ENCODE assay signal across 19 cellular contexts in genomic region chr20:58751956-58752355, GRCh38. TPM values are rescaled to one million over a fixed set of nuclear protein-coding genes. Genes with fewer than 3 reads are reported as not detected.
A peak's percentile ranks its signal among the peaks of the same experiment; 100 is the strongest.
DNase-seq lines count a peak whose midpoint lies in the region; ATAC-seq, FAIRE-seq and TF ChIP-seq lines count a peak whose summit lies in the region.
"Had no signal": no experiment of that assay in that cellular context is flagged by ENCODE, and none has a peak within 500 bp of the region (broad histone marks: within the 10 kb centered on the region; RNA-seq: fewer than 3 reads in every experiment).

No MANE protein-coding gene starts in this region.

- H3K4me1 ChIP-seq in H1 (replicated peaks in 1 of 4; ENCODE audit: control insufficient read depth in 3 of 4, insufficient read depth in 4 of 4, low read length in 3 of 4) = peaks cover 0 to 27% (median 17%) of the 10 kb centered on the region in 4 experiments; a peak in 6 of 7 replicates
- peaks cover 22% of the 10 kb centered on the region for H3K4me1 ChIP-seq in GM23338 (ENCODE audit: insufficient read depth)
- H3K4me1 ChIP-seq: BE2C had no signal

- H3K9me2 ChIP-seq in GM23338 (ENCODE audit: insufficient read depth) = peaks cover 28% of the 10 kb centered on the region; the same call in 1 of the 2 replicates

- no peak for ATAC-seq in activated naive CD8-positive, alpha-beta T cell treated with anti-CD3 and anti-CD28 coated beads, Interleukin-2, amount 10 ng/mL, durations not matched to agents 7 days and 5 days (ENCODE audit: low read depth)
- ATAC-seq in activated naive CD8-positive, alpha-beta T cell treated with anti-CD3 and anti-CD28 coated beads, Interleukin-2, amount 50 U/mL, for 24 hours = no peak
- ATAC-seq in GM23338 = no peak

- 0 out of 2 replicates have a peak overlapping the region, but pooled peaks have one; percentile 9 for H3K18ac ChIP-seq in H1 (ENCODE audit: extremely low read depth, low read length)

- H3K27me3 Mint-ChIP-seq in activated naive CD8-positive, alpha-beta T cell treated with anti-CD3 and anti-CD28 coated beads, Interleukin-2, amount 10 ng/mL, durations not matched to agents 7 days and 5 days = peaks cover 11% of the 10 kb centered on the region
- H3K27me3 Mint-ChIP-seq in activated naive CD8-positive, alpha-beta T cell treated with anti-CD3 and anti-CD28 coated beads, Interleukin-2, amount 50 U/mL, for 24 hours = peaks cover 31% of the 10 kb centered on the region
- H3K27me3 Mint-ChIP-seq in osteocyte (ENCODE audit: unreplicated experiment) = peaks cover 42% of the 10 kb centered on the region
- peaks cover 27% of the 10 kb centered on the region for H3K27me3 Mint-ChIP-seq in GM23338 (ENCODE audit: insufficient read depth, low read depth, poor library complexity)

- no peak for TF ChIP-seq RAD21 in H1 (IDR thresholded peaks at IDR 0.05 in 1 of 2, conservative IDR thresholded peaks at IDR 0.05 in 1 of 2; ENCODE audit: low read depth in 2 of 2, low read length in 2 of 2)

- H2BK12ac ChIP-seq in H1 (ENCODE audit: low read depth, low read length) = peak overlapping the region; percentile 96; the same call in 1 of the 2 replicates

- H4K20me1 ChIP-seq in H1 (replicated peaks in 1 of 2; ENCODE audit: control insufficient read depth in 1 of 2, insufficient read depth in 2 of 2, low read length in 2 of 2) (no peaks in the 10 kb centered on the region), GM23338 (replicated peaks; ENCODE audit: insufficient read depth) (no peaks in the 10 kb centered on the region)

- no peak overlapping the region for H3K23ac ChIP-seq in H1 (ENCODE audit: insufficient read length)

- no peak for DNase-seq in activated naive CD8-positive, alpha-beta T cell treated with anti-CD3 and anti-CD28 coated beads, Interleukin-2, amount 10 ng/mL, durations not matched to agents 7 days and 5 days
- DNase-seq in activated naive CD8-positive, alpha-beta T cell treated with anti-CD3 and anti-CD28 coated beads, Interleukin-2, amount 50 U/mL, for 24 hours = no peak
- DNase-seq in H1 (ENCODE audit: low read depth in 1 of 2, low spot score in 2 of 2) (peak in 1 of 2 experiments; percentile 39), osteocyte (ENCODE audit: extremely low spot score, unreplicated experiment) (peak; percentile 76), GM23338 (ENCODE audit: low spot score) (no peak), GM10266 (ENCODE audit: extremely low spot score) (no peak)
- DNase-seq in activated naive CD4-positive, alpha-beta T cell (lab: John Stamatoyannopoulos, UW) = no peak
- DNase-seq: BE2C; CD4-positive, alpha-beta memory T cell; DMS153; DMS79 treated with DMSO at 0.1 percent for 48 hours; EL; H7 had no signal

- no peak for TF ChIP-seq EP300 in H1 (IDR thresholded peaks at IDR 0.05; ENCODE audit: borderline replicate concordance in 1 of 2, low read depth in 2 of 2, low read length in 2 of 2)

- H2BK15ac ChIP-seq in H1 (ENCODE audit: low read length) = peak overlapping the region; percentile 90; the same call in 1 of the 2 replicates

- H3K27me3 ChIP-seq in H1 (replicated peaks in 1 of 4; ENCODE audit: control insufficient read depth in 3 of 4, extremely low read depth in 1 of 4, insufficient read depth in 3 of 4, low read length in 3 of 4) = peaks cover 0 to 40% (median 15%) of the 10 kb centered on the region in 4 experiments; a peak in 5 of 7 replicates
- peaks cover 4% of the 10 kb centered on the region; the same call in 1 of the 2 replicates for H3K27me3 ChIP-seq in GM23338 (ENCODE audit: insufficient read depth)

- TF ChIP-seq CTCF in H1 (IDR thresholded peaks at IDR 0.05; ENCODE audit: control extremely low read depth in 1 of 3, insufficient read depth in 1 of 3, low read depth in 1 of 3, low read length in 3 of 3) (no peak), osteocyte (IDR thresholded peaks at IDR 0.05) (no peak), GM23338 (conservative IDR thresholded peaks at IDR 0.05; ENCODE audit: low read depth in 2 of 2) (no peak), GM10266 (IDR thresholded peaks at IDR 0.05; ENCODE audit: control insufficient read depth, insufficient read depth, low read depth, missing control alignments) (no peak)

- H3K9me3 ChIP-seq in H1 (ENCODE audit: insufficient read depth in 2 of 2, low read depth in 1 of 2, low read length in 1 of 2) = no peaks in the 10 kb centered on the region
- H3K9me3 ChIP-seq: BE2C had no signal

- no peaks in the 10 kb centered on the region for H3K79me2 ChIP-seq in H1 (ENCODE audit: control insufficient read depth in 1 of 2, insufficient read depth in 2 of 2, low read length in 2 of 2)
- no peaks in the 10 kb centered on the region for H3K79me2 ChIP-seq in GM23338 (replicated peaks; ENCODE audit: insufficient read depth)

- peaks cover 6% of the 10 kb centered on the region; the same call in 1 of the 2 replicates for H3F3A ChIP-seq in GM23338 (replicated peaks; ENCODE audit: low read depth)

- no peak overlapping the region for H3K4me3 ChIP-seq in H1 (ENCODE audit: extremely low read depth in 1 of 4, insufficient read depth in 2 of 4, low read depth in 3 of 4, low read length in 4 of 4)
- H3K4me3 ChIP-seq in GM23338 = no peak overlapping the region

- no peak overlapping the region for H4K8ac ChIP-seq in H1 (ENCODE audit: extremely low read depth, insufficient read depth, low read length)

- H2BK20ac ChIP-seq in H1 (ENCODE audit: low read length) = peak overlapping the region; percentile 99

- peak overlapping the region; percentile 11 for H3K27ac Mint-ChIP-seq in activated naive CD8-positive, alpha-beta T cell treated with anti-CD3 and anti-CD28 coated beads, Interleukin-2, amount 10 ng/mL, durations not matched to agents 7 days and 5 days
- H3K27ac Mint-ChIP-seq in activated naive CD8-positive, alpha-beta T cell treated with anti-CD3 and anti-CD28 coated beads, Interleukin-2, amount 50 U/mL, for 24 hours = no peak overlapping the region
- H3K27ac Mint-ChIP-seq in osteocyte (ENCODE audit: unreplicated experiment) (no peak overlapping the region), GM23338 (no peak overlapping the region)
- H3K27ac Mint-ChIP-seq: IgD-negative memory B cell had no signal

- no peaks in the 10 kb centered on the region for H3K9me3 Mint-ChIP-seq in activated naive CD8-positive, alpha-beta T cell treated with anti-CD3 and anti-CD28 coated beads, Interleukin-2, amount 10 ng/mL, durations not matched to agents 7 days and 5 days
- H3K9me3 Mint-ChIP-seq in activated naive CD8-positive, alpha-beta T cell treated with anti-CD3 and anti-CD28 coated beads, Interleukin-2, amount 50 U/mL, for 24 hours = no peaks in the 10 kb centered on the region
- no peaks in the 10 kb centered on the region for H3K9me3 Mint-ChIP-seq in osteocyte (ENCODE audit: unreplicated experiment)
- no peaks in the 10 kb centered on the region; the same call in 2 of the 3 replicates for H3K9me3 Mint-ChIP-seq in GM23338
- H3K9me3 Mint-ChIP-seq: CD4-positive, alpha-beta memory T cell; IgD-negative memory B cell had no signal

- no peak overlapping the region for H2BK120ac ChIP-seq in H1 (replicated peaks; ENCODE audit: low read depth, low read length)

- peak overlapping the region; percentile 79; the same call in 1 of the 2 replicates for H2BK5ac ChIP-seq in H1 (ENCODE audit: low read depth, low read length)

- H3K4me1 Mint-ChIP-seq in activated naive CD8-positive, alpha-beta T cell treated with anti-CD3 and anti-CD28 coated beads, Interleukin-2, amount 10 ng/mL, durations not matched to agents 7 days and 5 days = peaks cover 4% of the 10 kb centered on the region
- no peaks in the 10 kb centered on the region for H3K4me1 Mint-ChIP-seq in activated naive CD8-positive, alpha-beta T cell treated with anti-CD3 and anti-CD28 coated beads, Interleukin-2, amount 50 U/mL, for 24 hours
- H3K4me1 Mint-ChIP-seq in osteocyte (ENCODE audit: unreplicated experiment) (no peaks in the 10 kb centered on the region), GM23338 (peaks cover 40% of the 10 kb centered on the region)
- H3K4me1 Mint-ChIP-seq: CD4-positive, alpha-beta memory T cell; IgD-negative memory B cell had no signal

- H3K56ac ChIP-seq in H1 (replicated peaks; ENCODE audit: insufficient read length, low read depth, low read length) = no peak overlapping the region

- H2AFZ ChIP-seq in H1 (ENCODE audit: low read length) (no peak overlapping the region), GM23338 (no peak overlapping the region)

- no peaks in the 10 kb centered on the region for H3K36me3 Mint-ChIP-seq in activated naive CD8-positive, alpha-beta T cell treated with anti-CD3 and anti-CD28 coated beads, Interleukin-2, amount 10 ng/mL, durations not matched to agents 7 days and 5 days
- no peaks in the 10 kb centered on the region for H3K36me3 Mint-ChIP-seq in activated naive CD8-positive, alpha-beta T cell treated with anti-CD3 and anti-CD28 coated beads, Interleukin-2, amount 50 U/mL, for 24 hours (ENCODE audit: low read depth)
- H3K36me3 Mint-ChIP-seq in osteocyte (ENCODE audit: unreplicated experiment) (no peaks in the 10 kb centered on the region), GM23338 (ENCODE audit: low read depth) (peaks cover 11% of the 10 kb centered on the region)
- H3K36me3 Mint-ChIP-seq: CD4-positive, alpha-beta memory T cell had no signal

- no peaks in the 10 kb centered on the region for H3K79me1 ChIP-seq in H1 (ENCODE audit: low read depth, low read length)

- TF ChIP-seq POLR2A in H1 (IDR thresholded peaks at IDR 0.05; ENCODE audit: control extremely low read depth in 1 of 2, low read depth in 2 of 2, low read length in 2 of 2) = no peak

- POLR2A ChIA-PET in activated naive CD8-positive, alpha-beta T cell treated with anti-CD3 and anti-CD28 coated beads, Interleukin-2, amount 10 ng/mL, durations not matched to agents 7 days and 5 days (lab: Charles Lee) = no interaction called here
- POLR2A ChIA-PET in H1 (lab: Charles Lee; ENCODE audit: partially characterized antibody) = interaction anchor here (0.8 kb wide), 1 partner anchor 28 kb away, joined by 3 read pairs; no protein-coding TSS in a partner anchor

- WGBS in H1 (ENCODE audit: extremely low coverage in 1 of 2, insufficient coverage in 1 of 2, insufficient read length in 1 of 2, insufficient replicate concordance in 2 of 2, low coverage in 1 of 2, low lambda C conversion rate in 2 of 2, missing lambda C conversion rate in 1 of 2), 2 experiments = 89% methylated on average over 10 of the region's 10 CpGs; no CpG with 5 or more reads in 1 of the 2 experiments

- no peak overlapping the region for H4K5ac ChIP-seq in H1 (ENCODE audit: insufficient read length, low read depth, low read length)

- no peak overlapping the region for H3K4me2 ChIP-seq in H1 (ENCODE audit: insufficient read depth in 1 of 2, low read depth in 2 of 2, low read length in 2 of 2)
- H3K4me2 ChIP-seq in GM23338 = no peak overlapping the region

- H3K23me2 ChIP-seq in H1 (ENCODE audit: low read depth, low read length) = no peaks in the 10 kb centered on the region

- CTCF ChIA-PET in H1 (lab: Charles Lee; ENCODE audit: partially characterized antibody) = interaction anchor here (0.5 kb wide), 1 partner anchor 85 kb away, joined by 3 read pairs; no protein-coding TSS in a partner anchor

- H3K9ac ChIP-seq in H1 (replicated peaks in 1 of 4; ENCODE audit: extremely low read depth in 1 of 4, low read depth in 3 of 4, low read length in 3 of 4) = no peak overlapping the region

- no peak overlapping the region for H3K4me3 Mint-ChIP-seq in activated naive CD8-positive, alpha-beta T cell treated with anti-CD3 and anti-CD28 coated beads, Interleukin-2, amount 10 ng/mL, durations not matched to agents 7 days and 5 days
- no peak overlapping the region for H3K4me3 Mint-ChIP-seq in activated naive CD8-positive, alpha-beta T cell treated with anti-CD3 and anti-CD28 coated beads, Interleukin-2, amount 50 U/mL, for 24 hours
- H3K4me3 Mint-ChIP-seq in osteocyte (ENCODE audit: unreplicated experiment) (no peak overlapping the region), GM23338 (no peak overlapping the region)
- H3K4me3 Mint-ChIP-seq: CD4-positive, alpha-beta memory T cell; IgD-negative memory B cell had no signal

- no peak for FAIRE-seq in H1 (lab: Jason Lieb, UNC)
- FAIRE-seq: A204.1, D721Med, G401.6, GM12892 had no signal

- H4K91ac ChIP-seq in H1 (replicated peaks; ENCODE audit: insufficient read length, low read length) = peak overlapping the region; percentile 90

- H3K27ac ChIP-seq in H1 (ENCODE audit: low read depth, low read length) (no peak overlapping the region), GM23338 (ENCODE audit: low read depth) (no peak overlapping the region)
- H3K27ac ChIP-seq: C4-2B had no signal

- peak overlapping the region; percentile 88 for H3K4ac ChIP-seq in H1 (replicated peaks; ENCODE audit: insufficient read length, low read depth, low read length)

- H3K36me3 ChIP-seq in H1 (ENCODE audit: control insufficient read depth in 2 of 4, insufficient read depth in 4 of 4, low read length in 3 of 4) = no peaks in the 10 kb centered on the region
- no peaks in the 10 kb centered on the region for H3K36me3 ChIP-seq in GM23338 (ENCODE audit: insufficient read depth)
- H3K36me3 ChIP-seq: BE2C had no signal

- H2AK5ac ChIP-seq in H1 (ENCODE audit: low read depth, low read length) = no peak overlapping the region

- no peak overlapping the region for H3K14ac ChIP-seq in H1 (ENCODE audit: insufficient read length)

RNA-seq across cellular contexts. Expression of gene NPEPL1, which starts 59.4 kb away (rescaled TPM):
- 10 to 100 TPM; 37.8 to 41.3 TPM for total RNA-seq in activated naive CD8-positive, alpha-beta T cell treated with anti-CD3 and anti-CD28 coated beads, Interleukin-2, amount 10 ng/mL, durations not matched to agents 7 days and 5 days
- 26.7 and 26.8 TPM in 2 replicates for total RNA-seq in H1 (2021; fragmentation: NEBNext Ultra II Directional; extraction: Animal tissue kit (Norgen Biotek cat#: 25700))
- polyA plus RNA-seq in H1 (2011; rRNA removed) (12.4 and 26.3 TPM in 2 replicates), GM23338 (2016; fragmentation: Nextera tagmentation; extraction: Ambion mirVana) (17.8 and 23.5 TPM in 2 replicates)
- 20.2 TPM for polyA plus RNA-seq in H1 (2011; cell fraction: cytosol; rRNA removed)
- polyA plus RNA-seq in H1 (2011; cell fraction: nucleus; rRNA removed) = 166 TPM
- polyA plus RNA-seq in H1 (2012, experiment 1 of 2) = 30.4 to 43.7 TPM (median 40.6 TPM) in 4 replicates
- polyA plus RNA-seq in H1 (2012, experiment 2 of 2) = 20.7 TPM
- 16.9 TPM for polyA plus RNA-seq in H1 (2013, experiment 1 of 2)
- polyA plus RNA-seq in H1 (2013, experiment 2 of 2) = 14.3 TPM
- 7.0 and 9.4 TPM in 2 replicates for polyA minus RNA-seq in H1 (2011; rRNA and poly(A)+ RNA removed)
- polyA minus RNA-seq in H1 (2011; cell fraction: cytosol; rRNA and poly(A)+ RNA removed) = 9.7 TPM
- polyA minus RNA-seq in H1 (2011; cell fraction: nucleus; rRNA and poly(A)+ RNA removed) = 37.9 TPM
- 13.1 and 13.6 TPM in 2 replicates for total RNA-seq in osteocyte
- 24.1 and 30.0 TPM in 2 replicates for total RNA-seq in GM23338 (2014; rRNA removed; shearing (Covaris generic))
